In the genomic region with DNA sequence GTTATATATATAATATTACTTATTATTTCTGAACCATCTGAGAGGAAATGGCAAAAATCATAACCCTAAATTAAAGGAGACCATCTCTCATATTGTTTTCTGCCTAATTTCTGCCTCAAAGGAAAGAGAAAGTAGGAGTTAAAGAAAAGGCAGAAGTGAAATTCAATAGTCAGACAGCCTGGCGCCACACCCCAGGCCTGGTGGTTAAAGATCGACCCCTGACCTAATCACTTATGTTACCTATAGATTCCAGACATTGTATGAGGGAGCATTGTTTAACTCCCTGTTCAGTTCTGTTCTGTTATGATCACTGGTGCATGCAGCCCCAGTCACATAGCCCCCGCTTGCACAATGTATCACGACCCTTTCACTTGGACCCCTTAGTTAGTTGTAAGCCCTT, we compare ENCODE assay signal across 17 cellular contexts. TPM values are rescaled to one million over a fixed set of nuclear protein-coding genes. Genes with fewer than 3 reads are reported as not detected.
"Had no signal": no experiment of that assay in that cellular context is flagged by ENCODE, and none has a peak within 500 bp of the region (broad histone marks: within the 10 kb centered on the region; RNA-seq: fewer than 3 reads in every experiment).

No MANE protein-coding gene starts in this region.

- H3K27me3 ChIP-seq: neutrophil, pancreas, right lobe of liver, suprapubic skin, transverse colon had no signal

- H3K27ac ChIP-seq: neutrophil, pancreas, suprapubic skin, transverse colon had no signal

- ATAC-seq: pancreas had no signal

- DNase-seq: activated CD4-positive, alpha-beta memory T cell treated with anti-CD3 and anti-CD28 coated beads, Interleukin-2, amount 10 ng/mL, durations not matched to agents 7 days and 5 days; activated CD4-positive, alpha-beta T cell treated with anti-CD3 and anti-CD28 coated beads for 48 hours; activated naive CD4-positive, alpha-beta T cell treated with anti-CD3 and anti-CD28 coated beads for 36 hours; activated T-cell treated with anti-CD3 and anti-CD28 coated beads, Interleukin-2, amount 50 U/mL, for 24 hours; anterior cingulate cortex; caudate nucleus; immature natural killer cell; pancreas; small intestine; stimulated activated CD4-positive, alpha-beta T cell treated with anti-CD3 and anti-CD28 coated beads, Interleukin-15, amount 100 ng/mL, for 24 hours; stimulated activated CD4-positive, alpha-beta T cell treated with anti-CD3 and anti-CD28 coated beads, Interleukin-2, amount 100 ng/mL, for 48 hours; stimulated activated naive CD8-positive, alpha-beta T cell treated with anti-CD3 and anti-CD28 coated beads, Interleukin-15, amount 100 ng/mL, for 72 hours; transverse colon had no signal

- H3K4me1 ChIP-seq: pancreas, suprapubic skin, transverse colon had no signal

- H3K36me3 ChIP-seq: neutrophil, pancreas, right lobe of liver, suprapubic skin, transverse colon had no signal

- H3K4me3 ChIP-seq: pancreas, suprapubic skin, transverse colon had no signal

- H3K9me3 ChIP-seq: pancreas, right lobe of liver had no signal

RNA-seq across cellular contexts. Expression of a gene that starts 24.9 kb away (rescaled TPM):
- total RNA-seq: natural killer cell treated with Interleukin-12 subunit alpha and Interleukin-12 subunit beta and Interleukin-15 and Interleukin-18, amount 100 ng/mL, for 72 hours had no signal
